ENCODE assay signal across 13 cellular contexts in genomic region chr4:13888112-13888511, GRCh38.
DNase-seq lines count a peak whose midpoint lies in the region; TF ChIP-seq lines count a peak whose summit lies in the region.
"Had no signal": no experiment of that assay in that cellular context is flagged by ENCODE, and none has a peak within 500 bp of the region (broad histone marks: within the 10 kb centered on the region; RNA-seq: fewer than 3 reads in every experiment).

No MANE protein-coding gene starts in this region.

- WGBS in smooth muscle cell (ENCODE audit: low lambda C conversion rate), result 0% methylated on average over 1 of the region's 1 CpG

- H3K9ac ChIP-seq in smooth muscle cell (ENCODE audit: low read depth), result no peak overlapping the region

- H3K4me2 ChIP-seq in smooth muscle cell, result peak overlapping the region; percentile 5

- no peaks in the 10 kb centered on the region for H3K36me3 ChIP-seq in smooth muscle cell (ENCODE audit: low read depth)
- H3K36me3 ChIP-seq: tibial nerve had no signal

- H3K27ac ChIP-seq in smooth muscle cell (ENCODE audit: low read depth), result peak overlapping the region; percentile 17
- H3K27ac ChIP-seq: dorsolateral prefrontal cortex, tibial nerve had no signal

- TF ChIP-seq CTCF in smooth muscle cell (IDR thresholded peaks at IDR 0.05; ENCODE audit: borderline replicate concordance, insufficient read depth, poor library complexity, severe bottlenecking), result no peak

- H3K4me3 ChIP-seq in smooth muscle cell, result no peak overlapping the region
- H3K4me3 ChIP-seq: dorsolateral prefrontal cortex, tibial nerve had no signal

- H3F3A ChIP-seq in smooth muscle cell (ENCODE audit: low read depth), result peaks cover 5% of the 10 kb centered on the region

- peak; percentile 83 for DNase-seq in H4 (ENCODE audit: low spot score)
- peak; percentile 94 for DNase-seq in amniotic epithelial cell (ENCODE audit: low read depth)
- DNase-seq in fibroblast of the conjunctiva (ENCODE audit: low read depth), result peak; percentile 80
- DNase-seq in smooth muscle cell (lab: John Stamatoyannopoulos, UW; ENCODE audit: unreplicated experiment), result no peak
- no peak for DNase-seq in stimulated activated CD4-positive, alpha-beta T cell treated with anti-CD3 and anti-CD28 coated beads, Interleukin-4, amount 100 ng/mL, for 4 hours
- no peak for DNase-seq in activated T-cell treated with anti-CD3 and anti-CD28 coated beads, Interleukin-2, amount 50 U/mL, for 48 hours
- DNase-seq in NCI-H69 (lab: John Stamatoyannopoulos, UW), result no peak
- no peak for DNase-seq in effector CD4-positive, alpha-beta T cell
- DNase-seq: activated naive CD4-positive, alpha-beta T cell; dorsolateral prefrontal cortex; NCI-H2081 treated with DMSO at 0.1 percent for 48 hours; right cardiac atrium had no signal

- no peak overlapping the region for H2AFZ ChIP-seq in smooth muscle cell (ENCODE audit: low read depth)

- peaks cover 3% of the 10 kb centered on the region for H3K4me1 ChIP-seq in smooth muscle cell (ENCODE audit: low read depth)

- H3K79me2 ChIP-seq in smooth muscle cell (ENCODE audit: low read depth), result no peaks in the 10 kb centered on the region

- no peaks in the 10 kb centered on the region for H3K27me3 ChIP-seq in smooth muscle cell (ENCODE audit: low read depth)
- H3K27me3 ChIP-seq: dorsolateral prefrontal cortex, tibial nerve had no signal

- H4K20me1 ChIP-seq in smooth muscle cell (ENCODE audit: low read depth), result no peaks in the 10 kb centered on the region

- H3K9me3 ChIP-seq in smooth muscle cell (replicated peaks; ENCODE audit: low read depth), result no peaks in the 10 kb centered on the region
- H3K9me3 ChIP-seq: tibial nerve had no signal

Comparison
In these comparisons a context has a peak if more than half of its experiments do, and no peak if none do; other contexts are left out.
1. DNase-seq: peak in H4 (single experiment), amniotic epithelial cell (single experiment) and fibroblast of the conjunctiva (single experiment); none in smooth muscle cell (single experiment), stimulated activated CD4-positive, alpha-beta T cell treated with anti-CD3 and anti-CD28 coated beads, Interleukin-4, amount 100 ng/mL, for 4 hours (0 of 2), activated T-cell treated with anti-CD3 and anti-CD28 coated beads, Interleukin-2, amount 50 U/mL, for 48 hours (0 of 2), NCI-H69 (single experiment) and effector CD4-positive, alpha-beta T cell (single experiment).